8 cellular contexts compared by ENCODE assay signal in genomic region chr21:42125571-42126544, GRCh38. TPM values are rescaled to one million over a fixed set of nuclear protein-coding genes. Genes with fewer than 3 reads are reported as not detected.
DNase-seq lines count a peak whose midpoint lies in the region; ATAC-seq and TF ChIP-seq lines count a peak whose summit lies in the region.
"Had no signal": no experiment of that assay in that cellular context is flagged by ENCODE, and none has a peak within 500 bp of the region (broad histone marks: within the 10 kb centered on the region; RNA-seq: fewer than 3 reads in every experiment).

No MANE protein-coding gene starts in this region.

- DNase-seq in NCI-H2029 (lab: John Stamatoyannopoulos, UW) (peak; percentile 29), chondrocyte (ENCODE audit: low spot score) (no peak), retina (peak; percentile 39)
- no peak for DNase-seq in activated CD4-positive, alpha-beta T cell treated with anti-CD3 and anti-CD28 coated beads, Interleukin-2, amount 10 ng/mL, durations not matched to agents 24 days and 14 days
- DNase-seq in activated naive CD8-positive, alpha-beta T cell treated with anti-CD3 and anti-CD28 coated beads, Interleukin-2, amount 50 U/mL, for 24 hours: no peak
- DNase-seq: effector CD8-positive, alpha-beta T cell had no signal

- no peaks in the 10 kb centered on the region for H3K9me3 Mint-ChIP-seq in chondrocyte (ENCODE audit: low read depth)
- no peaks in the 10 kb centered on the region for H3K9me3 Mint-ChIP-seq in activated CD4-positive, alpha-beta T cell treated with anti-CD3 and anti-CD28 coated beads, Interleukin-2, amount 10 ng/mL, durations not matched to agents 24 days and 14 days
- H3K9me3 Mint-ChIP-seq in activated naive CD8-positive, alpha-beta T cell treated with anti-CD3 and anti-CD28 coated beads, Interleukin-2, amount 50 U/mL, for 24 hours: no peaks in the 10 kb centered on the region

- no peaks in the 10 kb centered on the region for H3K36me3 Mint-ChIP-seq in chondrocyte (ENCODE audit: low read depth)
- no peaks in the 10 kb centered on the region for H3K36me3 Mint-ChIP-seq in activated CD4-positive, alpha-beta T cell treated with anti-CD3 and anti-CD28 coated beads, Interleukin-2, amount 10 ng/mL, durations not matched to agents 24 days and 14 days (ENCODE audit: low read depth)
- no peaks in the 10 kb centered on the region for H3K36me3 Mint-ChIP-seq in activated naive CD8-positive, alpha-beta T cell treated with anti-CD3 and anti-CD28 coated beads, Interleukin-2, amount 50 U/mL, for 24 hours (ENCODE audit: low read depth)

- H3K4me1 Mint-ChIP-seq in chondrocyte (ENCODE audit: low read depth): peaks cover 13% of the 10 kb centered on the region
- H3K4me1 Mint-ChIP-seq in activated CD4-positive, alpha-beta T cell treated with anti-CD3 and anti-CD28 coated beads, Interleukin-2, amount 10 ng/mL, durations not matched to agents 24 days and 14 days: peaks cover 5% of the 10 kb centered on the region
- peaks cover 6% of the 10 kb centered on the region for H3K4me1 Mint-ChIP-seq in activated naive CD8-positive, alpha-beta T cell treated with anti-CD3 and anti-CD28 coated beads, Interleukin-2, amount 50 U/mL, for 24 hours

- H3K27ac Mint-ChIP-seq in chondrocyte (ENCODE audit: unreplicated experiment): no peak overlapping the region
- H3K27ac Mint-ChIP-seq in activated CD4-positive, alpha-beta T cell treated with anti-CD3 and anti-CD28 coated beads, Interleukin-2, amount 10 ng/mL, durations not matched to agents 24 days and 14 days: no peak overlapping the region
- H3K27ac Mint-ChIP-seq in activated naive CD8-positive, alpha-beta T cell treated with anti-CD3 and anti-CD28 coated beads, Interleukin-2, amount 50 U/mL, for 24 hours: no peak overlapping the region

- ATAC-seq in HG02642 (IDR thresholded peaks at IDR 0.05; ENCODE audit: poor library complexity, unreplicated experiment): no peak
- ATAC-seq in activated naive CD8-positive, alpha-beta T cell treated with anti-CD3 and anti-CD28 coated beads, Interleukin-2, amount 50 U/mL, for 24 hours: no peak

- H3K27me3 Mint-ChIP-seq in chondrocyte (ENCODE audit: low read depth): peaks cover 10% of the 10 kb centered on the region
- H3K27me3 Mint-ChIP-seq in activated CD4-positive, alpha-beta T cell treated with anti-CD3 and anti-CD28 coated beads, Interleukin-2, amount 10 ng/mL, durations not matched to agents 24 days and 14 days: peaks cover 20% of the 10 kb centered on the region
- peaks cover 28% of the 10 kb centered on the region for H3K27me3 Mint-ChIP-seq in activated naive CD8-positive, alpha-beta T cell treated with anti-CD3 and anti-CD28 coated beads, Interleukin-2, amount 50 U/mL, for 24 hours

- H3K4me3 Mint-ChIP-seq in chondrocyte (ENCODE audit: unreplicated experiment): no peak overlapping the region
- H3K4me3 Mint-ChIP-seq in activated CD4-positive, alpha-beta T cell treated with anti-CD3 and anti-CD28 coated beads, Interleukin-2, amount 10 ng/mL, durations not matched to agents 24 days and 14 days: no peak overlapping the region
- no peak overlapping the region for H3K4me3 Mint-ChIP-seq in activated naive CD8-positive, alpha-beta T cell treated with anti-CD3 and anti-CD28 coated beads, Interleukin-2, amount 50 U/mL, for 24 hours

- intact Hi-C loops in activated CD4-positive, alpha-beta T cell treated with anti-CD3 and anti-CD28 coated beads, Interleukin-2, amount 10 ng/mL, durations not matched to agents 24 days and 14 days (cut with micrococcal nuclease): no loop called here

- TF ChIP-seq CTCF in GM12874 (IDR thresholded peaks at IDR 0.05; ENCODE audit: insufficient read depth, low read depth, low read length): peak; percentile 15; the same call in 1 of the 2 replicates
- TF ChIP-seq CTCF in chondrocyte (IDR thresholded peaks at IDR 0.05): peak; percentile 65

RNA-seq across cellular contexts. Expression of gene UMODL1, which starts 54.7 kb away (rescaled TPM):
- total RNA-seq in chondrocyte: 0.29 TPM in 1 of 3 replicates, not detected in the others
- not detected in 2 replicates for total RNA-seq in activated CD4-positive, alpha-beta T cell treated with anti-CD3 and anti-CD28 coated beads, Interleukin-2, amount 10 ng/mL, durations not matched to agents 24 days and 14 days

Comparison
In these comparisons a context has a peak if more than half of its experiments do, and no peak if none do; other contexts are left out.
1. DNase-seq: peak in NCI-H2029 (single experiment) and retina (single experiment); none in chondrocyte (single experiment), activated CD4-positive, alpha-beta T cell treated with anti-CD3 and anti-CD28 coated beads, Interleukin-2, amount 10 ng/mL, durations not matched to agents 24 days and 14 days (single experiment) and activated naive CD8-positive, alpha-beta T cell treated with anti-CD3 and anti-CD28 coated beads, Interleukin-2, amount 50 U/mL, for 24 hours (single experiment).